Comparison of ENCODE assay signal across 28 cellular contexts in the genomic region with DNA sequence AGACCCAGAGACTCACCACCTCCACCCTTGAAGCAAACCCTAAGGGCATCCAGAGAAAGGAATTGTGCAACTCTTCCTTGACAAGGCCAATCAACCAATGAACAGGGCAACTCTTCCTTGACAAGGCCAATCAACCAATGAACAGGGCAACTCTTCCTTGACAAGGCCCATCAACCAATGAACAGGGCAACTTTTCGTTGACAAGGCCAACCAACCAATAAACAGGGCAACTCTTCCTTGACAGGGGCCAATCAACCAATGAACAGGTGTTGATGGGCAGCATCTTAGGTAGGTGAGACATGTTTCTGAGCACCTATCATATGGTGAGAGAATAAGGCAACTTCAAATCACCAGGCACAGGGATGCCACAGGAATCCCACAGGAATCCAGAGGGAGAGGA.
"Had no signal": no experiment of that assay in that cellular context is flagged by ENCODE, and none has a peak within 500 bp of the region (broad histone marks: within the 10 kb centered on the region; RNA-seq: fewer than 3 reads in every experiment).

No MANE protein-coding gene starts in this region.

- DNase-seq: activated B cell treated with CpG ODN at 0.5 μM for 24 hours; activated CD4-positive, alpha-beta T cell treated with anti-CD3 and anti-CD28 coated beads for 48 hours; activated CD4-positive, alpha-beta T cell treated with anti-CD3 and anti-CD28 coated beads, Interleukin-2, amount 50 U/mL, for 1 hour; activated CD4-positive, alpha-beta T cell treated with anti-CD3 and anti-CD28 coated beads, Interleukin-2, amount 50 U/mL, for 48 hours; activated CD8-positive, alpha-beta memory T cell treated with anti-CD3 and anti-CD28 coated beads, Interleukin-2, amount 10 ng/mL, durations not matched to agents 7 days and 5 days; activated CD8-positive, alpha-beta memory T cell treated with anti-CD3 and anti-CD28 coated beads, Interleukin-2, amount 50 U/mL, for 4 hours; activated CD8-positive, alpha-beta T cell treated with anti-CD3 and anti-CD28 coated beads for 36 hours; activated gamma-delta T cell; activated naive CD4-positive, alpha-beta T cell; activated naive CD4-positive, alpha-beta T cell treated with anti-CD3 and anti-CD28 coated beads, Interleukin-2, amount 10 ng/mL, durations not matched to agents 7 days and 5 days; activated naive CD8-positive, alpha-beta T cell treated with anti-CD3 and anti-CD28 coated beads, Interleukin-2, amount 10 ng/mL, durations not matched to agents 7 days and 5 days; activated T-cell treated with anti-CD3 and anti-CD28 coated beads for 4 hours; activated T-cell treated with anti-CD3 and anti-CD28 coated beads, Interleukin-2, amount 50 U/mL, for 24 hours; activated T-cell treated with anti-CD3 and anti-CD28 coated beads, Interleukin-2, amount 50 U/mL, for 72 hours; central memory CD4-positive, alpha-beta T cell; cerebellar nuclear complex; colonic mucosa; effector CD8-positive, alpha-beta T cell; esophagus squamous epithelium; foreskin melanocyte; heart right ventricle; T-helper 17 cell; T1000; WERI-Rb-1 had no signal

- H3K4me3 ChIP-seq: ascending aorta, breast epithelium, cardiac muscle cell, colonic mucosa, esophagus squamous epithelium, gastroesophageal sphincter, heart right ventricle had no signal
